ENCODE assay signal across 8 cellular contexts in genomic region chr1:107140703-107141490, GRCh38. TPM values are rescaled to one million over a fixed set of nuclear protein-coding genes. Genes with fewer than 3 reads are reported as not detected.
DNase-seq lines count a peak whose midpoint lies in the region; ATAC-seq and TF ChIP-seq lines count a peak whose summit lies in the region.

Gene NTNG1 (plus strand): TSS chr1:107141039.

- DNase-seq in activated CD4-positive, alpha-beta T cell treated with anti-CD3 and anti-CD28 coated beads, Interleukin-2, amount 10 ng/mL, durations not matched to agents 24 days and 14 days: no peak
- DNase-seq in activated CD4-positive, alpha-beta T cell treated with anti-CD3 and anti-CD28 coated beads, Interleukin-2, amount 50 U/mL, for 1 hour: no peak
- DNase-seq in HS-5 (ENCODE audit: low read depth) (peak; percentile 31), activated T-cell treated with anti-CD3 and anti-CD28 coated beads for 4 hours (peak; percentile 32), occipital lobe (lab: John Stamatoyannopoulos, UW) (no peak), 8988T (no peak), NAMALWA (ENCODE audit: low spot score) (no peak)

- no peaks in the 10 kb centered on the region for H3K9me3 Mint-ChIP-seq in activated CD4-positive, alpha-beta T cell treated with anti-CD3 and anti-CD28 coated beads, Interleukin-2, amount 10 ng/mL, durations not matched to agents 24 days and 14 days

- H3K4me1 ChIP-seq in gastroesophageal sphincter: peaks cover 0 to 26% (median 14%) of the 10 kb centered on the region in 3 donors

- TF ChIP-seq CTCF in gastroesophageal sphincter (IDR thresholded peaks at IDR 0.05): no peak

- no peak for TF ChIP-seq EP300 in gastroesophageal sphincter (IDR thresholded peaks at IDR 0.05)

- H3K27me3 Mint-ChIP-seq in activated CD4-positive, alpha-beta T cell treated with anti-CD3 and anti-CD28 coated beads, Interleukin-2, amount 10 ng/mL, durations not matched to agents 24 days and 14 days: peaks cover 55% of the 10 kb centered on the region

- H3K4me3 Mint-ChIP-seq in activated CD4-positive, alpha-beta T cell treated with anti-CD3 and anti-CD28 coated beads, Interleukin-2, amount 10 ng/mL, durations not matched to agents 24 days and 14 days: peak within 1 kb of the TSS; percentile 76

- no peaks in the 10 kb centered on the region for H3K36me3 ChIP-seq in gastroesophageal sphincter

- WGBS in gastroesophageal sphincter (ENCODE audit: low coverage in 1 of 2), 2 donors: 0 to 1% methylated on average over 8 to 26 of the region's 79 CpGs

- ATAC-seq in gastroesophageal sphincter: no peak

- no peaks in the 10 kb centered on the region for H3K36me3 Mint-ChIP-seq in activated CD4-positive, alpha-beta T cell treated with anti-CD3 and anti-CD28 coated beads, Interleukin-2, amount 10 ng/mL, durations not matched to agents 24 days and 14 days (ENCODE audit: low read depth)

- intact Hi-C loops in activated CD4-positive, alpha-beta T cell treated with anti-CD3 and anti-CD28 coated beads, Interleukin-2, amount 10 ng/mL, durations not matched to agents 24 days and 14 days (cut with micrococcal nuclease): loop anchor here (2.0 to 10.0 kb wide), 2 partner anchors 84 to 176 kb away; partner anchors contain the start of gene PRMT6

- peaks cover 27% of the 10 kb centered on the region for H3K27me3 ChIP-seq in gastroesophageal sphincter

- H3K4me3 ChIP-seq in gastroesophageal sphincter: peak within 1 kb of the TSS; percentile 47 to 64

- TF ChIP-seq POLR2A in gastroesophageal sphincter (IDR thresholded peaks at IDR 0.05): no peak

- H3K9me3 ChIP-seq in gastroesophageal sphincter: no peaks in the 10 kb centered on the region

- H3K4me1 Mint-ChIP-seq in activated CD4-positive, alpha-beta T cell treated with anti-CD3 and anti-CD28 coated beads, Interleukin-2, amount 10 ng/mL, durations not matched to agents 24 days and 14 days: peaks cover 14% of the 10 kb centered on the region

- H3K27ac ChIP-seq in gastroesophageal sphincter: peak within 1 kb of the TSS in 2 of 4 donors; percentile 40 to 43

- H3K27ac Mint-ChIP-seq in activated CD4-positive, alpha-beta T cell treated with anti-CD3 and anti-CD28 coated beads, Interleukin-2, amount 10 ng/mL, durations not matched to agents 24 days and 14 days: no peak within 1 kb of the TSS

RNA-seq across cellular contexts. Expression of gene NTNG1, which starts in this region (rescaled TPM):
- not detected in 2 replicates for total RNA-seq in activated CD4-positive, alpha-beta T cell treated with anti-CD3 and anti-CD28 coated beads, Interleukin-2, amount 10 ng/mL, durations not matched to agents 24 days and 14 days
- 1 to 10 TPM in 2 of 4 donors, under 1 TPM in 2; 0.20 to 3.0 (median 1.0) TPM for total RNA-seq in gastroesophageal sphincter
- 18.6 TPM for total RNA-seq in occipital lobe

Comparison
In these comparisons a context has a peak if more than half of its experiments do, and no peak if none do; other contexts are left out.
1. DNase-seq: peak in HS-5 (single experiment) and activated T-cell treated with anti-CD3 and anti-CD28 coated beads for 4 hours (single experiment); none in activated CD4-positive, alpha-beta T cell treated with anti-CD3 and anti-CD28 coated beads, Interleukin-2, amount 10 ng/mL, durations not matched to agents 24 days and 14 days (single experiment), activated CD4-positive, alpha-beta T cell treated with anti-CD3 and anti-CD28 coated beads, Interleukin-2, amount 50 U/mL, for 1 hour (single experiment), occipital lobe (single experiment), 8988T (single experiment) and NAMALWA (single experiment).